In genomic region chr2:181895788-181896187, GRCh38 we compare ENCODE assay signal across 13 cellular contexts. TPM values are rescaled to one million over a fixed set of nuclear protein-coding genes. Genes with fewer than 3 reads are reported as not detected.
A peak's percentile ranks its signal among the peaks of the same experiment; 100 is the strongest.
DNase-seq lines count a peak whose midpoint lies in the region; ATAC-seq and TF ChIP-seq lines count a peak whose summit lies in the region.
"Had no signal": no experiment of that assay in that cellular context is flagged by ENCODE, and none has a peak within 500 bp of the region (broad histone marks: within the 10 kb centered on the region; RNA-seq: fewer than 3 reads in every experiment).

No MANE protein-coding gene starts in this region.

- H3K36me3 ChIP-seq in Caco-2 (ENCODE audit: control insufficient read depth, insufficient read depth, low read length) (no peaks in the 10 kb centered on the region), PC-3 (ENCODE audit: low read depth, low read length) (peaks cover 49% of the 10 kb centered on the region), OCI-LY7 (ENCODE audit: insufficient read depth, low read length) (peaks cover 33% of the 10 kb centered on the region)
- H3K36me3 ChIP-seq: neural progenitor cell had no signal

- H3K79me2 ChIP-seq in PC-3 (ENCODE audit: low read length) = peaks cover 66% of the 10 kb centered on the region
- H3K79me2 ChIP-seq in OCI-LY7 (ENCODE audit: insufficient read depth, low read depth, low read length) = 0 out of 2 replicates have a peak, but pooled peaks cover 7% of the 10 kb centered on the region

- H3K27me3 Mint-ChIP-seq in Caco-2 (ENCODE audit: insufficient read depth, unreplicated experiment) (no peaks in the 10 kb centered on the region), osteocyte (ENCODE audit: unreplicated experiment) (no peaks in the 10 kb centered on the region)

- peak overlapping the region; percentile 64 for H3K4me2 ChIP-seq in PC-3 (ENCODE audit: low read length)
- H3K4me2 ChIP-seq in OCI-LY7 (ENCODE audit: low read length) = no peak overlapping the region
- H3K4me2 ChIP-seq: neural progenitor cell had no signal

- ATAC-seq in PC-3 (no peak), HG03196 (IDR thresholded peaks at IDR 0.05; ENCODE audit: unreplicated experiment) (no peak)

- H3K27ac ChIP-seq in PC-3 (ENCODE audit: low read length) = no peak overlapping the region
- H3K27ac ChIP-seq in OCI-LY7 (ENCODE audit: low read depth, low read length, poor library complexity, severe bottlenecking) = no peak overlapping the region
- H3K27ac ChIP-seq: neural progenitor cell had no signal

- H3K9me2 ChIP-seq in PC-3 (replicated peaks; ENCODE audit: low read length) (no peaks in the 10 kb centered on the region), OCI-LY7 (ENCODE audit: insufficient read depth, low read length) (no peaks in the 10 kb centered on the region)

- H3K9me3 ChIP-seq in Caco-2 (no peaks in the 10 kb centered on the region), PC-3 (ENCODE audit: low read length) (no peaks in the 10 kb centered on the region), OCI-LY7 (ENCODE audit: low read length) (no peaks in the 10 kb centered on the region)

- no peaks in the 10 kb centered on the region for H3K9me3 Mint-ChIP-seq in Caco-2 (ENCODE audit: unreplicated experiment)
- no peaks in the 10 kb centered on the region for H3K9me3 Mint-ChIP-seq in osteocyte (ENCODE audit: unreplicated experiment)
- H3K9me3 Mint-ChIP-seq: activated T-helper 1 cell treated with anti-CD3 and anti-CD28 coated beads, Interleukin-12 subunit alpha, Interleukin-12 subunit beta, Interleukin-2, Interleukin-4 antibody, amounts not matched to agents 30 ng/mL and 10 ng/mL and 1 ng/mL, durations not matched to agents 14 hours and 24 hours and 36 hours; neural progenitor cell had no signal

- H2AFZ ChIP-seq in PC-3 (ENCODE audit: low read length) (no peak overlapping the region), OCI-LY7 (ENCODE audit: low read length) (no peak overlapping the region)
- H2AFZ ChIP-seq: neural progenitor cell had no signal

- DNase-seq in Caco-2 = no peak
- no peak for DNase-seq in PC-3
- no peak for DNase-seq in fibroblast of the aortic adventitia (ENCODE audit: low read depth)
- DNase-seq in osteocyte (ENCODE audit: extremely low spot score, unreplicated experiment) = no peak
- DNase-seq in OCI-LY7 (ENCODE audit: low spot score) = no peak
- no peak for DNase-seq in NCI-H2107 (lab: John Stamatoyannopoulos, UW)
- no peak for DNase-seq in iPS-NIHi11 (ENCODE audit: low spot score)
- DNase-seq: activated CD4-positive, alpha-beta T cell treated with anti-CD3 and anti-CD28 coated beads, Interleukin-2, amount 50 U/mL, for 48 hours; effector CD4-positive, alpha-beta T cell; NCI-H2227 treated with DMSO at 0.1 percent for 48 hours had no signal

- peaks cover 32% of the 10 kb centered on the region for H3K4me1 ChIP-seq in Caco-2
- H3K4me1 ChIP-seq in PC-3 (ENCODE audit: insufficient read depth, low read length) = peaks cover 47% of the 10 kb centered on the region
- peaks cover 23% of the 10 kb centered on the region for H3K4me1 ChIP-seq in OCI-LY7 (ENCODE audit: insufficient read depth, low read length, poor library complexity, severe bottlenecking)

- no peak overlapping the region for H3K9ac ChIP-seq in PC-3 (ENCODE audit: low read length)
- H3K9ac ChIP-seq: neural progenitor cell had no signal

- CTCF ChIA-PET in Caco-2 (lab: Charles Lee) = interaction anchor here (1.6 kb wide), 1 partner anchor 153 kb away, joined by 6 read pairs; no protein-coding TSS in a partner anchor
- CTCF ChIA-PET in PC-3 (lab: Charles Lee) = no interaction called here
- CTCF ChIA-PET in OCI-LY7 (lab: Charles Lee; ENCODE audit: unreplicated experiment) = no interaction called here

- H3K27me3 ChIP-seq in Caco-2 (replicated peaks; ENCODE audit: control insufficient read depth, insufficient read depth, low read length) (no peaks in the 10 kb centered on the region), PC-3 (ENCODE audit: low read length) (no peaks in the 10 kb centered on the region)

- no peak for TF ChIP-seq CTCF in Caco-2 (IDR thresholded peaks at IDR 0.05; ENCODE audit: insufficient read depth in 1 of 2, low read depth in 1 of 2, low read length in 1 of 2, severe bottlenecking in 1 of 2, unreplicated experiment in 1 of 2)
- TF ChIP-seq CTCF in PC-3 (conservative IDR thresholded peaks at IDR 0.05; ENCODE audit: low read depth, low read length) = no peak
- TF ChIP-seq CTCF in fibroblast of the aortic adventitia (IDR thresholded peaks at IDR 0.05; ENCODE audit: insufficient read depth, low read length) = no peak
- TF ChIP-seq CTCF in osteocyte (IDR thresholded peaks at IDR 0.05) = no peak
- TF ChIP-seq CTCF in OCI-LY7 (conservative IDR thresholded peaks at IDR 0.05; ENCODE audit: low read length) = no peak

- BruUV-seq in Caco-2 (replicated peaks; lab: Mats Ljungman, UMichigan) = no TSS peak
- BruUV-seq in PC-3 (replicated peaks; lab: Mats Ljungman, UMichigan) = no TSS peak
- no TSS peak for BruUV-seq in OCI-LY7 (replicated peaks; lab: Mats Ljungman, UMichigan)

- H3K4me3 ChIP-seq in Caco-2 (ENCODE audit: low read depth, low read length) (0 out of 2 replicates have a peak overlapping the region, but pooled peaks have one; percentile 8), PC-3 (ENCODE audit: low read length) (peak overlapping the region; percentile 16; the same call in 1 of the 2 replicates), fibroblast of the aortic adventitia (ENCODE audit: low read depth, low read length) (peak overlapping the region; percentile 29), OCI-LY7 (ENCODE audit: low read depth, low read length, poor library complexity, severe bottlenecking) (no peak overlapping the region)
- H3K4me3 ChIP-seq: neural progenitor cell had no signal

- intact Hi-C loops in Caco-2 (cut with micrococcal nuclease; ENCODE audit: unreplicated experiment) (loop anchor here (10.0 kb wide), 1 partner anchor 321 kb away; no protein-coding TSS in a partner anchor), PC-3 (cut with micrococcal nuclease) (no loop called here), OCI-LY7 (cut with micrococcal nuclease; ENCODE audit: unreplicated experiment) (loop anchor here (10.0 kb wide), 1 partner anchor 421 kb away; no protein-coding TSS in a partner anchor)

- peak overlapping the region; percentile 22 for H3K4me3 Mint-ChIP-seq in Caco-2 (ENCODE audit: unreplicated experiment)
- H3K4me3 Mint-ChIP-seq in osteocyte (ENCODE audit: unreplicated experiment) = peak overlapping the region; percentile 33
- H3K4me3 Mint-ChIP-seq: activated T-helper 1 cell treated with anti-CD3 and anti-CD28 coated beads, Interleukin-12 subunit alpha, Interleukin-12 subunit beta, Interleukin-2, Interleukin-4 antibody, amounts not matched to agents 30 ng/mL and 10 ng/mL and 1 ng/mL, durations not matched to agents 14 hours and 24 hours and 36 hours; neural progenitor cell had no signal

- H3F3A ChIP-seq in PC-3 (ENCODE audit: low read length, unreplicated experiment) = no peaks in the 10 kb centered on the region

- POLR2A ChIA-PET in Caco-2 (lab: Charles Lee) (no interaction called here), PC-3 (lab: Charles Lee; ENCODE audit: unreplicated experiment) (no interaction called here), OCI-LY7 (lab: Charles Lee) (interaction anchor here (0.6 to 3.0 kb wide), 4 partner anchors 9 to 275 kb away, joined by 3 to 21 read pairs (median 8); no protein-coding TSS in a partner anchor)

- H3K36me3 Mint-ChIP-seq in Caco-2 (ENCODE audit: insufficient read depth, unreplicated experiment) = peaks cover 47% of the 10 kb centered on the region
- H3K36me3 Mint-ChIP-seq in osteocyte (ENCODE audit: unreplicated experiment) = peaks cover 25% of the 10 kb centered on the region

- H3K4me1 Mint-ChIP-seq in Caco-2 (ENCODE audit: low read depth, unreplicated experiment) = peaks cover 15% of the 10 kb centered on the region
- H3K4me1 Mint-ChIP-seq in osteocyte (ENCODE audit: unreplicated experiment) = peaks cover 44% of the 10 kb centered on the region

- H4K20me1 ChIP-seq in PC-3 (ENCODE audit: low read length) (peaks cover 13% of the 10 kb centered on the region), OCI-LY7 (ENCODE audit: insufficient read depth, low read length) (no peaks in the 10 kb centered on the region)

- H3K27ac Mint-ChIP-seq in Caco-2 (ENCODE audit: unreplicated experiment) = no peak overlapping the region
- no peak overlapping the region for H3K27ac Mint-ChIP-seq in osteocyte (ENCODE audit: unreplicated experiment)
- H3K27ac Mint-ChIP-seq: activated T-helper 1 cell treated with anti-CD3 and anti-CD28 coated beads, Interleukin-12 subunit alpha, Interleukin-12 subunit beta, Interleukin-2, Interleukin-4 antibody, amounts not matched to agents 30 ng/mL and 10 ng/mL and 1 ng/mL, durations not matched to agents 14 hours and 24 hours and 36 hours; neural progenitor cell had no signal

RNA-seq across cellular contexts. Expression of gene ITPRID2, which starts 4.3 kb away (rescaled TPM):
- 54.8 and 62.0 TPM in 2 replicates for total RNA-seq in Caco-2 (2022)
- total RNA-seq in PC-3 (2014; rRNA removed) = 113 and 145 TPM in 2 replicates
- total RNA-seq in fibroblast of the aortic adventitia (ENCODE audit: low replicate concordance) = 101 and 286 TPM in 2 replicates
- total RNA-seq in osteocyte = 94.5 and 100 TPM in 2 replicates
- 25.9 and 28.8 TPM in 2 replicates for total RNA-seq in OCI-LY7 (2014; rRNA removed; shearing (Covaris generic))
- 47.5 and 57.3 TPM in 2 replicates for total RNA-seq in OCI-LY7 (2022)
